In the genomic region with DNA sequence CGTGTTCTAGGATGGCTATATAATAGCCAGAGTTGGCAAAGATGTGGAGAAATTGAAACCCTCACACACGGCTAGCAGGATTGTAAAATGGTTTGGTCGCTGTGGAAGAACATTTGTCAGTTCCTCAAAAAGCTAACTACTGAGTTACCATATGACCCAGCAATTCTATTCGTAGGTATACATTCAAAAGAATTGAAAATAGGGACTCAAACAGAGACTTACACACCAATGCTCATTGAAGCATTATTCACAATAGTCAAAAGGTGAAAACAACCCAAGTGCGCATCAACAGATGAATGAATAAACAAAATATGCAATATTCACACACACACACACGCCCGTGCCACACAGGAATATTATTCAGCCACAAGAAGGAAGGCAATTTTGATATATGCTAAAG, we compare ENCODE assay signal across 11 cellular contexts.
DNase-seq lines count a peak whose midpoint lies in the region; ATAC-seq lines count a peak whose summit lies in the region.
"Had no signal": no experiment of that assay in that cellular context is flagged by ENCODE, and none has a peak within 500 bp of the region (broad histone marks: within the 10 kb centered on the region; RNA-seq: fewer than 3 reads in every experiment).

No MANE protein-coding gene starts in this region.

- peak overlapping the region in 1 of 2 donors; percentile 18 for H3K4me3 Mint-ChIP-seq in stimulated activated naive B cell treated with anti-CD40 and anti-IgM and Interleukin-4, amounts not matched to agents 10 μg/mL and 1 μg/mL and 100 μg/mL, for 72 hours
- H3K4me3 Mint-ChIP-seq: activated CD8-positive, alpha-beta memory T cell treated with anti-CD3 and anti-CD28 coated beads, Interleukin-2, amount 10 ng/mL, durations not matched to agents 7 days and 5 days; activated naive CD8-positive, alpha-beta T cell treated with anti-CD3 and anti-CD28 coated beads, Interleukin-2, amount 50 U/mL, for 24 hours; nephron had no signal

- peak overlapping the region; percentile 57 for H3K27ac Mint-ChIP-seq in stimulated activated naive B cell treated with anti-CD40 and anti-IgM and Interleukin-4, amounts not matched to agents 10 μg/mL and 1 μg/mL and 100 μg/mL, for 72 hours
- H3K27ac Mint-ChIP-seq: activated CD8-positive, alpha-beta memory T cell treated with anti-CD3 and anti-CD28 coated beads, Interleukin-2, amount 10 ng/mL, durations not matched to agents 7 days and 5 days; activated naive CD8-positive, alpha-beta T cell treated with anti-CD3 and anti-CD28 coated beads, Interleukin-2, amount 50 U/mL, for 24 hours; nephron had no signal

- peak; percentile 79 for ATAC-seq in GM19023 (IDR thresholded peaks at IDR 0.05; ENCODE audit: unreplicated experiment)
- ATAC-seq in GM21723 (IDR thresholded peaks at IDR 0.05; ENCODE audit: unreplicated experiment): peak; percentile 72
- ATAC-seq in HG03135 (IDR thresholded peaks at IDR 0.05; ENCODE audit: unreplicated experiment): peak; percentile 58
- ATAC-seq in stimulated activated naive B cell treated with anti-CD40 and anti-IgM and Interleukin-4, amounts not matched to agents 10 μg/mL and 1 μg/mL and 100 μg/mL, for 72 hours (replicated peaks): peak; percentile 94 to 95
- ATAC-seq: activated CD8-positive, alpha-beta memory T cell treated with anti-CD3 and anti-CD28 coated beads, Interleukin-2, amount 10 ng/mL, durations not matched to agents 7 days and 5 days; activated naive CD8-positive, alpha-beta T cell treated with anti-CD3 and anti-CD28 coated beads, Interleukin-2, amount 50 U/mL, for 24 hours had no signal

- H3K27me3 Mint-ChIP-seq in stimulated activated naive B cell treated with anti-CD40 and anti-IgM and Interleukin-4, amounts not matched to agents 10 μg/mL and 1 μg/mL and 100 μg/mL, for 72 hours: no peaks in the 10 kb centered on the region
- H3K27me3 Mint-ChIP-seq: activated CD8-positive, alpha-beta memory T cell treated with anti-CD3 and anti-CD28 coated beads, Interleukin-2, amount 10 ng/mL, durations not matched to agents 7 days and 5 days; activated naive CD8-positive, alpha-beta T cell treated with anti-CD3 and anti-CD28 coated beads, Interleukin-2, amount 50 U/mL, for 24 hours had no signal

- H3K4me1 Mint-ChIP-seq in stimulated activated naive B cell treated with anti-CD40 and anti-IgM and Interleukin-4, amounts not matched to agents 10 μg/mL and 1 μg/mL and 100 μg/mL, for 72 hours: peaks cover 23 to 50% of the 10 kb centered on the region in 2 donors

- peaks cover 0 to 1% of the 10 kb centered on the region in 2 donors for H3K36me3 Mint-ChIP-seq in stimulated activated naive B cell treated with anti-CD40 and anti-IgM and Interleukin-4, amounts not matched to agents 10 μg/mL and 1 μg/mL and 100 μg/mL, for 72 hours
- H3K36me3 Mint-ChIP-seq: activated CD8-positive, alpha-beta memory T cell treated with anti-CD3 and anti-CD28 coated beads, Interleukin-2, amount 10 ng/mL, durations not matched to agents 7 days and 5 days had no signal

- H3K9me3 Mint-ChIP-seq in stimulated activated naive B cell treated with anti-CD40 and anti-IgM and Interleukin-4, amounts not matched to agents 10 μg/mL and 1 μg/mL and 100 μg/mL, for 72 hours: no peaks in the 10 kb centered on the region
- H3K9me3 Mint-ChIP-seq: activated naive CD8-positive, alpha-beta T cell treated with anti-CD3 and anti-CD28 coated beads, Interleukin-2, amount 50 U/mL, for 24 hours; nephron had no signal

- peak; percentile 5 for DNase-seq in stimulated activated naive B cell treated with anti-CD40 and anti-IgM and Interleukin-4, amounts not matched to agents 10 μg/mL and 1 μg/mL and 100 μg/mL, for 72 hours
- DNase-seq in NCI-H1930 (lab: John Stamatoyannopoulos, UW) (no peak), NCI-H2107 (lab: John Stamatoyannopoulos, UW) (no peak), HUDEP-2 (lab: John Stamatoyannopoulos, UW; ENCODE audit: unreplicated experiment in 76 of 76) (no peak)
- DNase-seq: activated CD8-positive, alpha-beta memory T cell treated with anti-CD3 and anti-CD28 coated beads, Interleukin-2, amount 10 ng/mL, durations not matched to agents 7 days and 5 days; activated naive CD8-positive, alpha-beta T cell treated with anti-CD3 and anti-CD28 coated beads, Interleukin-2, amount 50 U/mL, for 24 hours; uterus had no signal
